Comparison of ENCODE assay signal across 8 cellular contexts in the genomic region with DNA sequence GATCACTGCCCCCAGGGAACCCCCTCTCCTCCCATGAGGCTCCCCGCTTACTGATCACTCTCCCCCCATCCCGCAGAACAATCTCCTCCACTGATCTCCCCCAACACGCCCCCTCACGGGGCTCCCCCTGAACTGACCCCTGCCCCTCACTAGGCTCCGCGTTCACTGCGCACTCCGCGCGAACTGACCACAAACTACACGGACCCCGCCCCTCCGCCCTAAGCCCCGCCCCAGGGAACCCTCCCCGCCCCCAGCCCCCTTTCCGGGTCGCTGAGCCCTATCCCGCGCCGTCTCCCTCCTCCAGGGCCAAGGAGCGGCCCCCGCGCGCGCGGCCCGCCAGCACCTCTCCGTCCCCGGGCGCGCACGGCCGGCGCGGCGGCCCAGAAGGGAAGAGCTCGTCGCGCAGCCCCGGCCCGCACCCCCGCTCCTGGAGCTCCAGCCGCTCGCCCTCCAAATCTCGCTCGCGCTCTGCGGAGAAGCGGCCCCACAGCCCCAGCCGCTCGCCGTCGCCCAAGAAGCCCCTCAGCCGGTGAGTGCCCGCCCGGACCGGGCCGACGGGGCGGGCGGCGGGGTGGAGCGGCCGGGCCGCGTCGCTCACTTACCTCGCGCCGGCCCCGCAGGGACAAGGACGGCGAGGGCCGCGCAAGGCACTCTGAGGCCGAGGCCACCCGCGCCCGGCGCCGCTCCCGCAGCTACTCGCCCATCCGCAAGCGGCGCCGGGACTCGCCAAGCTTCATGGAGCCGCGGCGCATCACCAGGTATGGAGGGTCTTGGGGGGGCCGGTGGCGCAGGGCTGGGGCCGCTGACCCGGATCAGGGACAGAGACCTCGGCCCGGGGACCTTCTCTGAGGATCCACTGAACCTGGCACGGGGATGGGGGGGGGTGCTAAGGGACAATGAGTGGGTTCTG. TPM values are rescaled to one million over a fixed set of nuclear protein-coding genes. Genes with fewer than 3 reads are reported as not detected.
DNase-seq lines count a peak whose midpoint lies in the region; TF ChIP-seq lines count a peak whose summit lies in the region.

No MANE protein-coding gene starts in this region.

- DNase-seq in NCI-H2196 (lab: John Stamatoyannopoulos, UW; ENCODE audit: unreplicated experiment) (peak; percentile 36), NCI-H2196 treated with DMSO at 0.1 percent for 48 hours (lab: John Stamatoyannopoulos, UW; ENCODE audit: unreplicated experiment) (no peak), astrocyte of the hippocampus (ENCODE audit: low read depth, low spot score) (peak; percentile 41), iPS-NIHi7 (ENCODE audit: extremely low spot score) (peak; percentile 70), stomach (no peak), NOMO-1 treated with DMSO at 0.1 percent for 48 hours (lab: John Stamatoyannopoulos, UW; ENCODE audit: unreplicated experiment) (no peak), NCI-H1092 (lab: John Stamatoyannopoulos, UW) (no peak)
- no peak for DNase-seq in activated CD8-positive, alpha-beta memory T cell treated with anti-CD3 and anti-CD28 coated beads for 24 hours

- H3K4me3 ChIP-seq in stomach = peak overlapping the region; percentile 49 to 58 (median 53)

- no peak for TF ChIP-seq POLR2A in stomach (IDR thresholded peaks at IDR 0.05)

- peaks cover 0 to 77% (median 34%) of the 10 kb centered on the region in 3 donors for H3K27me3 ChIP-seq in stomach

- no peaks in the 10 kb centered on the region for H3K9me3 ChIP-seq in stomach

- peak overlapping the region in 1 of 5 donors; percentile 51 for H3K27ac ChIP-seq in stomach

- WGBS in stomach, 5 donors = 0 to 13% (median 2%) methylated on average over 6 to 98 of the region's 98 CpGs

- no peak for TF ChIP-seq CTCF in stomach (IDR thresholded peaks at IDR 0.05)

- intact Hi-C loops in stomach (cut with DNase I; ENCODE audit: low total_unique reads) = no loop called here

- H3K36me3 ChIP-seq in stomach = no peaks in the 10 kb centered on the region

- TF ChIP-seq EP300 in stomach (IDR thresholded peaks at IDR 0.05) = no peak

- peaks cover 16 to 29% (median 20%) of the 10 kb centered on the region in 4 donors for H3K4me1 ChIP-seq in stomach

RNA-seq across cellular contexts. Expression of a gene that starts 19.9 kb away (rescaled TPM):
- total RNA-seq in stomach = 1,000 to 10,000 TPM in 1 of 5 donors, 100 to 1,000 TPM in 3, 10 to 100 TPM in 1; 21.8 to 2,022 (median 373) TPM
- 1,000 to 10,000 TPM in 1 of 3 donors, 100 to 1,000 TPM in 2; 320 to 2,297 (median 486) TPM for polyA plus RNA-seq in stomach

Comparison
In these comparisons a context has a peak if more than half of its experiments do, and no peak if none do; other contexts are left out.
1. DNase-seq: peak in NCI-H2196 (single experiment), astrocyte of the hippocampus (single experiment) and iPS-NIHi7 (single experiment); none in NCI-H2196 treated with DMSO at 0.1 percent for 48 hours (single experiment), stomach (single experiment), activated CD8-positive, alpha-beta memory T cell treated with anti-CD3 and anti-CD28 coated beads for 24 hours (single experiment), NOMO-1 treated with DMSO at 0.1 percent for 48 hours (single experiment) and NCI-H1092 (single experiment).